1 cellular context compared by ENCODE assay signal in the genomic region with DNA sequence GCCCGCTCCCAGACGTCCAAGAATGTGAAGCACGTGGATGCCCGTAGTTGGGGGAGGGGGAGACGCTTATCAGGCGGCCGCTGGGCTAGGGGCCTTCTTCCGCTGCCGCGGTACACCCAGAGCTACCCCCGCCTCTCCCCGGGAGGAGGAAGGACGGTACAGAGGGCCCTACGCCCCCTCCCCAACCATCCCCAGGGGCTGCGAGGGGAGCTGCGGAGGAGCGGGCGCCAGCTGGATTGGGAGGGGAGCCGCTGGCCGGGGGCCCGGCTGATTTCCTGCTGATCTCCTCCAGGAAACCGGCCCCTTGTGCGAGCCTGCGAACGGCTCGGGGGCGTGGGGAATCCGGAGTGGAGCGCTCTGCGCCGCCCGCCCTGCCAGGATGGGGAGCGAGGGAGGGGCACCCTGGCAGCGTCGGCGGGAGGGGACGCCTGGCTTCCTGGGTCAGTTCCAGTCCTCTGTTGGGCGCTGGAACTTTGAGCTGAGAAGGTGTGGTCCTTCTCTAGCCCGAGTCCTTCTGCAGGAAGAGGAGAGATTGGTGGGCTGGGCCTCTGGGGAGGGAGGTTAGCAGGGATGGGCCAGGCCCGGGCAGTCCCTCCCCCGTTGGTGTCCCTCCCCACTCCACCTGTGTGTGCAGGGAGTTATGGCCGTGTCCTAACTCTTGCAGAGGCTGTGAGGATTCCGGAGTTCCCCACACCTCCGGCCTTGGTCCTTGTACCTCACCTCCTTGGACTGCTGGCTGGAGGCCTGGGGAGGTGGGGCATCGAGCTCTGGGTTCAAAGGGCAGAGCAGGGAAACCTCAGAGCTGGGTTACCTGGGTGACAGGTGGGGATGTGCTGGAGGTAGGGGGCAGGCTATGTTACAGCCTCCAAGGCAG.
A peak's percentile ranks its signal among the peaks of the same experiment; 100 is the strongest.
TF ChIP-seq lines count a peak whose summit lies in the region.

No MANE protein-coding gene starts in this region.

TF ChIP-seq in K562, 482 proteins besides CTCF, POLR2A, EP300 and RAD21 (continued from another document and continues in another):
- TF ChIP-seq, protein P1, sequence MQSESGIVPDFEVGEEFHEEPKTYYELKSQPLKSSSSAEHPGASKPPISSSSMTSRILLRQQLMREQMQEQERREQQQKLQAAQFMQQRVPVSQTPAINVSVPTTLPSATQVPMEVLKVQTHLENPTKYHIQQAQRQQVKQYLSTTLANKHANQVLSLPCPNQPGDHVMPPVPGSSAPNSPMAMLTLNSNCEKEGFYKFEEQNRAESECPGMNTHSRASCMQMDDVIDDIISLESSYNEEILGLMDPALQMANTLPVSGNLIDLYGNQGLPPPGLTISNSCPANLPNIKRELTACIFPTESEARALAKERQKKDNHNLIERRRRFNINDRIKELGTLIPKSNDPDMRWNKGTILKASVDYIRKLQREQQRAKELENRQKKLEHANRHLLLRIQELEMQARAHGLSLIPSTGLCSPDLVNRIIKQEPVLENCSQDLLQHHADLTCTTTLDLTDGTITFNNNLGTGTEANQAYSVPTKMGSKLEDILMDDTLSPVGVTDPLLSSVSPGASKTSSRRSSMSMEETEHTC (IDR thresholded peaks at IDR 0.05), result peak; percentile 36; the same call in 1 of the 2 replicates
- peak; percentile 54 for TF ChIP-seq ARID1B (IDR thresholded peaks at IDR 0.05)
- peak; percentile 76 for TF ChIP-seq POLR2G (IDR thresholded peaks at IDR 0.05; ENCODE audit: low read depth, low read length)
- no peak for TF ChIP-seq FOXJ2 (tag; IDR thresholded peaks at IDR 0.05)
- TF ChIP-seq ZNF165 (CRISPR knock-in tag; IDR thresholded peaks at IDR 0.05; ENCODE audit: borderline replicate concordance), result no peak
- TF ChIP-seq EP400 (IDR thresholded peaks at IDR 0.05), result peak; percentile 78; the same call in 1 of the 2 replicates
- TF ChIP-seq, protein P2, sequence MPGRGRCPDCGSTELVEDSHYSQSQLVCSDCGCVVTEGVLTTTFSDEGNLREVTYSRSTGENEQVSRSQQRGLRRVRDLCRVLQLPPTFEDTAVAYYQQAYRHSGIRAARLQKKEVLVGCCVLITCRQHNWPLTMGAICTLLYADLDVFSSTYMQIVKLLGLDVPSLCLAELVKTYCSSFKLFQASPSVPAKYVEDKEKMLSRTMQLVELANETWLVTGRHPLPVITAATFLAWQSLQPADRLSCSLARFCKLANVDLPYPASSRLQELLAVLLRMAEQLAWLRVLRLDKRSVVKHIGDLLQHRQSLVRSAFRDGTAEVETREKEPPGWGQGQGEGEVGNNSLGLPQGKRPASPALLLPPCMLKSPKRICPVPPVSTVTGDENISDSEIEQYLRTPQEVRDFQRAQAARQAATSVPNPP (IDR thresholded peaks at IDR 0.05; ENCODE audit: borderline replicate concordance, insufficient read depth, insufficient read length), result no peak
- TF ChIP-seq, protein P3, sequence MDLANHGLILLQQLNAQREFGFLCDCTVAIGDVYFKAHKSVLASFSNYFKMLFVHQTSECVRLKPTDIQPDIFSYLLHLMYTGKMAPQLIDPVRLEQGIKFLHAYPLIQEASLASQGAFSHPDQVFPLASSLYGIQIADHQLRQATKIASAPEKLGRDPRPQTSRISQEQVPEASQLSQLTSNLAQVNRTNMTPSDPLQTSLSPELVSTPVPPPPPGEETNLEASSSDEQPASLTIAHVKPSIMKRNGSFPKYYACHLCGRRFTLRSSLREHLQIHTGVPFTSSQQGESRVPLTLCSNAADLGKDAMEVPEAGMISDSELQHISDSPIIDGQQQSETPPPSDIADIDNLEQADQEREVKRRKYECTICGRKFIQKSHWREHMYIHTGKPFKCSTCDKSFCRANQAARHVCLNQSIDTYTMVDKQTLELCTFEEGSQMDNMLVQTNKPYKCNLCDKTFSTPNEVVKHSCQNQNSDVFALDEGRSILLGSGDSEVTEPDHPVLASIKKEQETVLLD (IDR thresholded peaks at IDR 0.05), result peak; percentile 62; the same call in 1 of the 2 replicates
- TF ChIP-seq PCBP1 (IDR thresholded peaks at IDR 0.05; ENCODE audit: low read depth, low read length, poor library complexity, severe bottlenecking), result peak; percentile 78
- TF ChIP-seq KLF13 (tag; IDR thresholded peaks at IDR 0.05; ENCODE audit: borderline replicate concordance, low read depth), result no peak
- peak; percentile 70 for TF ChIP-seq BHLHE40 (IDR thresholded peaks at IDR 0.05; ENCODE audit: low read length)
- TF ChIP-seq, protein P4, sequence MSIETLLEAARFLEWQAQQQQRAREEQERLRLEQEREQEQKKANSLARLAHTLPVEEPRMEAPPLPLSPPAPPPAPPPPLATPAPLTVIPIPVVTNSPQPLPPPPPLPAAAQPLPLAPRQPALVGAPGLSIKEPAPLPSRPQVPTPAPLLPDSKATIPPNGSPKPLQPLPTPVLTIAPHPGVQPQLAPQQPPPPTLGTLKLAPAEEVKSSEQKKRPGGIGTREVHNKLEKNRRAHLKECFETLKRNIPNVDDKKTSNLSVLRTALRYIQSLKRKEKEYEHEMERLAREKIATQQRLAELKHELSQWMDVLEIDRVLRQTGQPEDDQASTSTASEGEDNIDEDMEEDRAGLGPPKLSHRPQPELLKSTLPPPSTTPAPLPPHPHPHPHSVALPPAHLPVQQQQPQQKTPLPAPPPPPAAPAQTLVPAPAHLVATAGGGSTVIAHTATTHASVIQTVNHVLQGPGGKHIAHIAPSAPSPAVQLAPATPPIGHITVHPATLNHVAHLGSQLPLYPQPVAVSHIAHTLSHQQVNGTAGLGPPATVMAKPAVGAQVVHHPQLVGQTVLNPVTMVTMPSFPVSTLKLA (conservative IDR thresholded peaks at IDR 0.05), result peak; percentile 83 to 92
- TF ChIP-seq, protein P5, sequence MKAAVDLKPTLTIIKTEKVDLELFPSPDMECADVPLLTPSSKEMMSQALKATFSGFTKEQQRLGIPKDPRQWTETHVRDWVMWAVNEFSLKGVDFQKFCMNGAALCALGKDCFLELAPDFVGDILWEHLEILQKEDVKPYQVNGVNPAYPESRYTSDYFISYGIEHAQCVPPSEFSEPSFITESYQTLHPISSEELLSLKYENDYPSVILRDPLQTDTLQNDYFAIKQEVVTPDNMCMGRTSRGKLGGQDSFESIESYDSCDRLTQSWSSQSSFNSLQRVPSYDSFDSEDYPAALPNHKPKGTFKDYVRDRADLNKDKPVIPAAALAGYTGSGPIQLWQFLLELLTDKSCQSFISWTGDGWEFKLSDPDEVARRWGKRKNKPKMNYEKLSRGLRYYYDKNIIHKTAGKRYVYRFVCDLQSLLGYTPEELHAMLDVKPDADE (conservative IDR thresholded peaks at IDR 0.05; ENCODE audit: control insufficient read depth, low read depth, low read length), result peak; percentile 66; the same call in 1 of the 2 replicates
- TF ChIP-seq, protein P6, sequence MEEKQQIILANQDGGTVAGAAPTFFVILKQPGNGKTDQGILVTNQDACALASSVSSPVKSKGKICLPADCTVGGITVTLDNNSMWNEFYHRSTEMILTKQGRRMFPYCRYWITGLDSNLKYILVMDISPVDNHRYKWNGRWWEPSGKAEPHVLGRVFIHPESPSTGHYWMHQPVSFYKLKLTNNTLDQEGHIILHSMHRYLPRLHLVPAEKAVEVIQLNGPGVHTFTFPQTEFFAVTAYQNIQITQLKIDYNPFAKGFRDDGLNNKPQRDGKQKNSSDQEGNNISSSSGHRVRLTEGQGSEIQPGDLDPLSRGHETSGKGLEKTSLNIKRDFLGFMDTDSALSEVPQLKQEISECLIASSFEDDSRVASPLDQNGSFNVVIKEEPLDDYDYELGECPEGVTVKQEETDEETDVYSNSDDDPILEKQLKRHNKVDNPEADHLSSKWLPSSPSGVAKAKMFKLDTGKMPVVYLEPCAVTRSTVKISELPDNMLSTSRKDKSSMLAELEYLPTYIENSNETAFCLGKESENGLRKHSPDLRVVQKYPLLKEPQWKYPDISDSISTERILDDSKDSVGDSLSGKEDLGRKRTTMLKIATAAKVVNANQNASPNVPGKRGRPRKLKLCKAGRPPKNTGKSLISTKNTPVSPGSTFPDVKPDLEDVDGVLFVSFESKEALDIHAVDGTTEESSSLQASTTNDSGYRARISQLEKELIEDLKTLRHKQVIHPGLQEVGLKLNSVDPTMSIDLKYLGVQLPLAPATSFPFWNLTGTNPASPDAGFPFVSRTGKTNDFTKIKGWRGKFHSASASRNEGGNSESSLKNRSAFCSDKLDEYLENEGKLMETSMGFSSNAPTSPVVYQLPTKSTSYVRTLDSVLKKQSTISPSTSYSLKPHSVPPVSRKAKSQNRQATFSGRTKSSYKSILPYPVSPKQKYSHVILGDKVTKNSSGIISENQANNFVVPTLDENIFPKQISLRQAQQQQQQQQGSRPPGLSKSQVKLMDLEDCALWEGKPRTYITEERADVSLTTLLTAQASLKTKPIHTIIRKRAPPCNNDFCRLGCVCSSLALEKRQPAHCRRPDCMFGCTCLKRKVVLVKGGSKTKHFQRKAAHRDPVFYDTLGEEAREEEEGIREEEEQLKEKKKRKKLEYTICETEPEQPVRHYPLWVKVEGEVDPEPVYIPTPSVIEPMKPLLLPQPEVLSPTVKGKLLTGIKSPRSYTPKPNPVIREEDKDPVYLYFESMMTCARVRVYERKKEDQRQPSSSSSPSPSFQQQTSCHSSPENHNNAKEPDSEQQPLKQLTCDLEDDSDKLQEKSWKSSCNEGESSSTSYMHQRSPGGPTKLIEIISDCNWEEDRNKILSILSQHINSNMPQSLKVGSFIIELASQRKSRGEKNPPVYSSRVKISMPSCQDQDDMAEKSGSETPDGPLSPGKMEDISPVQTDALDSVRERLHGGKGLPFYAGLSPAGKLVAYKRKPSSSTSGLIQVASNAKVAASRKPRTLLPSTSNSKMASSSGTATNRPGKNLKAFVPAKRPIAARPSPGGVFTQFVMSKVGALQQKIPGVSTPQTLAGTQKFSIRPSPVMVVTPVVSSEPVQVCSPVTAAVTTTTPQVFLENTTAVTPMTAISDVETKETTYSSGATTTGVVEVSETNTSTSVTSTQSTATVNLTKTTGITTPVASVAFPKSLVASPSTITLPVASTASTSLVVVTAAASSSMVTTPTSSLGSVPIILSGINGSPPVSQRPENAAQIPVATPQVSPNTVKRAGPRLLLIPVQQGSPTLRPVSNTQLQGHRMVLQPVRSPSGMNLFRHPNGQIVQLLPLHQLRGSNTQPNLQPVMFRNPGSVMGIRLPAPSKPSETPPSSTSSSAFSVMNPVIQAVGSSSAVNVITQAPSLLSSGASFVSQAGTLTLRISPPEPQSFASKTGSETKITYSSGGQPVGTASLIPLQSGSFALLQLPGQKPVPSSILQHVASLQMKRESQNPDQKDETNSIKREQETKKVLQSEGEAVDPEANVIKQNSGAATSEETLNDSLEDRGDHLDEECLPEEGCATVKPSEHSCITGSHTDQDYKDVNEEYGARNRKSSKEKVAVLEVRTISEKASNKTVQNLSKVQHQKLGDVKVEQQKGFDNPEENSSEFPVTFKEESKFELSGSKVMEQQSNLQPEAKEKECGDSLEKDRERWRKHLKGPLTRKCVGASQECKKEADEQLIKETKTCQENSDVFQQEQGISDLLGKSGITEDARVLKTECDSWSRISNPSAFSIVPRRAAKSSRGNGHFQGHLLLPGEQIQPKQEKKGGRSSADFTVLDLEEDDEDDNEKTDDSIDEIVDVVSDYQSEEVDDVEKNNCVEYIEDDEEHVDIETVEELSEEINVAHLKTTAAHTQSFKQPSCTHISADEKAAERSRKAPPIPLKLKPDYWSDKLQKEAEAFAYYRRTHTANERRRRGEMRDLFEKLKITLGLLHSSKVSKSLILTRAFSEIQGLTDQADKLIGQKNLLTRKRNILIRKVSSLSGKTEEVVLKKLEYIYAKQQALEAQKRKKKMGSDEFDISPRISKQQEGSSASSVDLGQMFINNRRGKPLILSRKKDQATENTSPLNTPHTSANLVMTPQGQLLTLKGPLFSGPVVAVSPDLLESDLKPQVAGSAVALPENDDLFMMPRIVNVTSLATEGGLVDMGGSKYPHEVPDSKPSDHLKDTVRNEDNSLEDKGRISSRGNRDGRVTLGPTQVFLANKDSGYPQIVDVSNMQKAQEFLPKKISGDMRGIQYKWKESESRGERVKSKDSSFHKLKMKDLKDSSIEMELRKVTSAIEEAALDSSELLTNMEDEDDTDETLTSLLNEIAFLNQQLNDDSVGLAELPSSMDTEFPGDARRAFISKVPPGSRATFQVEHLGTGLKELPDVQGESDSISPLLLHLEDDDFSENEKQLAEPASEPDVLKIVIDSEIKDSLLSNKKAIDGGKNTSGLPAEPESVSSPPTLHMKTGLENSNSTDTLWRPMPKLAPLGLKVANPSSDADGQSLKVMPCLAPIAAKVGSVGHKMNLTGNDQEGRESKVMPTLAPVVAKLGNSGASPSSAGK (IDR thresholded peaks at IDR 0.05), result peak; percentile 89
- no peak for TF ChIP-seq CHCHD3 (CRISPR knock-in tag; IDR thresholded peaks at IDR 0.05)
- peak; percentile 37; the same call in 1 of the 2 replicates for TF ChIP-seq DPF2 (IDR thresholded peaks at IDR 0.05)
- TF ChIP-seq SMAD4 (CRISPR knock-in tag; conservative IDR thresholded peaks at IDR 0.05), result peak; percentile 93
- TF ChIP-seq, protein P7, sequence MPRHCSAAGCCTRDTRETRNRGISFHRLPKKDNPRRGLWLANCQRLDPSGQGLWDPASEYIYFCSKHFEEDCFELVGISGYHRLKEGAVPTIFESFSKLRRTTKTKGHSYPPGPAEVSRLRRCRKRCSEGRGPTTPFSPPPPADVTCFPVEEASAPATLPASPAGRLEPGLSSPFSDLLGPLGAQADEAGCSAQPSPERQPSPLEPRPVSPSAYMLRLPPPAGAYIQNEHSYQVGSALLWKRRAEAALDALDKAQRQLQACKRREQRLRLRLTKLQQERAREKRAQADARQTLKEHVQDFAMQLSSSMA (CRISPR knock-in tag; IDR thresholded peaks at IDR 0.05), result no peak
- TF ChIP-seq ZEB2 (IDR thresholded peaks at IDR 0.05), result 0 out of 2 replicates have a peak, but pooled peaks have one; percentile 38
- TF ChIP-seq RBM22 (IDR thresholded peaks at IDR 0.05; ENCODE audit: low read depth, low read length, poor library complexity, severe bottlenecking), result peak; percentile 19
- peak; percentile 63; the same call in 1 of the 2 replicates for TF ChIP-seq RNF2 (IDR thresholded peaks at IDR 0.05)
- TF ChIP-seq ZNF699 (CRISPR knock-in tag; IDR thresholded peaks at IDR 0.05; ENCODE audit: insufficient replicate concordance), result no peak
- peak in 1 of 2 experiments; percentile 11; a peak in 1 of 4 replicates for TF ChIP-seq MAZ (CRISPR knock-in tag; conservative IDR thresholded peaks at IDR 0.05 in 1 of 2, IDR thresholded peaks at IDR 0.05 in 1 of 2)
- TF ChIP-seq, protein P8, sequence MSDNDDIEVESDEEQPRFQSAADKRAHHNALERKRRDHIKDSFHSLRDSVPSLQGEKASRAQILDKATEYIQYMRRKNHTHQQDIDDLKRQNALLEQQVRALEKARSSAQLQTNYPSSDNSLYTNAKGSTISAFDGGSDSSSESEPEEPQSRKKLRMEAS (CRISPR knock-in tag; IDR thresholded peaks at IDR 0.05), result peak; percentile 81
- peak; percentile 31 for TF ChIP-seq EGR1 (conservative IDR thresholded peaks at IDR 0.05)
- TF ChIP-seq ZBTB7A (IDR thresholded peaks at IDR 0.05; ENCODE audit: borderline replicate concordance, control insufficient read depth, low read depth, low read length), result peak; percentile 91
- peak in 1 of 2 experiments; percentile 48; a peak in 1 of 4 replicates for TF ChIP-seq RCOR1 (IDR thresholded peaks at IDR 0.05; ENCODE audit: borderline replicate concordance in 1 of 2, low read depth in 2 of 2, low read length in 2 of 2)
- TF ChIP-seq RBFOX2 (IDR thresholded peaks at IDR 0.05; ENCODE audit: low read depth, low read length), result peak; percentile 67; the same call in 1 of the 2 replicates
- TF ChIP-seq YY1 (IDR thresholded peaks at IDR 0.05; ENCODE audit: borderline replicate concordance in 1 of 3, control insufficient read depth in 1 of 3, extremely low read depth in 1 of 3, insufficient read depth in 3 of 3, insufficient read length in 1 of 3, insufficient replicate concordance in 2 of 3, low read depth in 1 of 3, low read length in 2 of 3), result peak in 1 of 3 experiments; percentile 14
- no peak; the same call in 1 of the 2 replicates for TF ChIP-seq NR2C2 (CRISPR knock-in tag; IDR thresholded peaks at IDR 0.05)
- TF ChIP-seq NR2C2 (tag; IDR thresholded peaks at IDR 0.05), result peak; percentile 51; the same call in 1 of the 2 replicates
- no peak for TF ChIP-seq LEF1 (IDR thresholded peaks at IDR 0.05)
- TF ChIP-seq MCM2 (IDR thresholded peaks at IDR 0.05; ENCODE audit: low read depth), result no peak
- TF ChIP-seq ZNF239 (CRISPR knock-in tag; IDR thresholded peaks at IDR 0.05), result no peak
